In the genomic region with DNA sequence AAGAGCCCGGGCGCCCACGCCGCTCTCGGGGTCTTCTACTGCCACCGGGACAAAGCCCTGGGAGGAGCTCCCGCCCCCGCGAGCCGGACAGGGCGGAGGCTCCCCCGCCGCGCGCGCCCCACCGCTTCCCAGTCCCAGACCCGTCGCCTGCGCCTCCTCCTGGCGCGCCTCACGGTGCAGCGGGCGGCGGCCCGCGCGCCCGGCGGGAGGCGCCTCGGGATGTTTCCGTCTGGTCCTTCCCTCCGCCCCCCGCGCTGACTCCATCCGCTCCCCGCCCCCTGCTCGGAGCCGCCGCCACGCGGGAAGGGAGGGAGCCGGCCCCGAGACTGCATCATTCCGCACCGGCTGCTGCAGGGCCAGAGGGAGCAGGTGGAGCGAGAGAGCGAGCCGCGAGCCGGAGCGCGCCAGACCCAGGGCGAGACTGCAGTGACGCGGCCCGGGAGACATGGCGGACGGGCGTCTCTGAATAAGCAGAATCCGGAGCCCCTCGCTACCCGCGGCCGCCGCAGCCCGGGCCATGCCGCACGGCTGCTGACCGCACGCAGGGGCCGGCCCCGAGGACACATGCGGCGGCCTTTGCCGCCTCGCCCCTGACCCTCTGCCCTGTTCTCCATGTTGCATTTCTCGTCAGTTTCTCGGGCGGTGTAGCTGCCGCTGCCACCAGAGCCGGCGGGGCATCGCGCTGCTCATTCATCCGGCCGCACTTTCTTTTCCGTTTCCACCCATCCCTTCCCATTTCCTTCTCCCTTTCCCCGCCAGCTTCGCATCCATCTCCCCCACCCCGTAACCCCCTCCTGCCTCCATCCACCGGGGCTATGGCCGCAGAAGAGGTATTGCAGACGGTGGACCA, we compare ENCODE assay signal across 8 cellular contexts. TPM values are rescaled to one million over a fixed set of nuclear protein-coding genes. Genes with fewer than 3 reads are reported as not detected.
DNase-seq lines count a peak whose midpoint lies in the region; ATAC-seq and TF ChIP-seq lines count a peak whose summit lies in the region.

A gene (plus strand): TSS at position 331 of the 850 bp plus-strand sequence. CDS start 485 bp downstream, at position 816.

- peak; percentile 75 for ATAC-seq in GM19455 (IDR thresholded peaks at IDR 0.05; ENCODE audit: unreplicated experiment)

- peak within 1 kb of the TSS; percentile 97 for H3K27ac Mint-ChIP-seq in endodermal cell
- H3K27ac Mint-ChIP-seq in mesothelial cell of epicardium, result peak within 1 kb of the TSS; percentile 95

- no peaks in the 10 kb centered on the region for H3K9me3 ChIP-seq in endodermal cell (ENCODE audit: control insufficient read depth, low read length)

- H3K9me3 Mint-ChIP-seq in endodermal cell (no peaks in the 10 kb centered on the region), mesothelial cell of epicardium (no peaks in the 10 kb centered on the region)

- H3K4me1 ChIP-seq in endodermal cell (ENCODE audit: control insufficient read depth, insufficient read depth, low read length), result peaks cover 5% of the 10 kb centered on the region

- H3K36me3 ChIP-seq in endodermal cell (ENCODE audit: control insufficient read depth, insufficient read depth, low read length), result peaks cover 8% of the 10 kb centered on the region

- DNase-seq in COLO668 (lab: John Stamatoyannopoulos, UW; ENCODE audit: unreplicated experiment) (peak; percentile 90), HL-60 (ENCODE audit: low read depth in 1 of 2, low spot score in 1 of 2) (peak; percentile 65 to 77), NOMO-1 treated with dmso at 0.1 percent for 144 hours (lab: John Stamatoyannopoulos, UW; ENCODE audit: unreplicated experiment) (peak; percentile 66), endodermal cell (peak; percentile 95), mesothelial cell of epicardium (ENCODE audit: low spot score in 2 of 2, unreplicated experiment in 2 of 2) (peak; percentile 73 to 81)
- DNase-seq in activated CD8-positive, alpha-beta memory T cell treated with anti-CD3 and anti-CD28 coated beads, Interleukin-2, amount 50 U/mL, for 24 hours (ENCODE audit: extremely low read depth), result peak; percentile 56
- DNase-seq in stimulated activated CD8-positive, alpha-beta memory T cell treated with anti-CD3 and anti-CD28 coated beads, Interleukin-15, amount 100 ng/mL, for 48 hours (ENCODE audit: low read depth in 2 of 2), result peak; percentile 69 to 73

- peak within 1 kb of the TSS; percentile 53 for H3K27ac ChIP-seq in HL-60 (replicated peaks)
- H3K27ac ChIP-seq in endodermal cell (ENCODE audit: low read depth, low read length), result peak within 1 kb of the TSS; percentile 85

- no peak for TF ChIP-seq CTCF in HL-60 (IDR thresholded peaks at IDR 0.05; ENCODE audit: insufficient read depth, low read length)
- TF ChIP-seq CTCF in endodermal cell (conservative IDR thresholded peaks at IDR 0.05), result peak; percentile 80
- no peak for TF ChIP-seq CTCF in mesothelial cell of epicardium (IDR thresholded peaks at IDR 0.05; ENCODE audit: unreplicated experiment)

- WGBS in endodermal cell (ENCODE audit: insufficient coverage in 1 of 2, insufficient read length in 1 of 2), 2 experiments, result 0 to 1% methylated on average over 26 to 96 of the region's 96 CpGs

- peak within 1 kb of the TSS; percentile 55 for H3K9ac ChIP-seq in endodermal cell (ENCODE audit: extremely low read depth, low read length, poor library complexity, severe bottlenecking)

- H3K36me3 Mint-ChIP-seq in endodermal cell (ENCODE audit: low read depth), result peaks cover 2% of the 10 kb centered on the region
- no peaks in the 10 kb centered on the region for H3K36me3 Mint-ChIP-seq in mesothelial cell of epicardium

- H3K27me3 ChIP-seq in HL-60 (ENCODE audit: insufficient read depth, poor library complexity, severe bottlenecking), result no peaks in the 10 kb centered on the region
- H3K27me3 ChIP-seq in endodermal cell (ENCODE audit: control insufficient read depth, insufficient read depth, low read length, poor library complexity, severe bottlenecking), result no peaks in the 10 kb centered on the region

- no peaks in the 10 kb centered on the region for H3K27me3 Mint-ChIP-seq in endodermal cell (ENCODE audit: insufficient read depth)
- no peaks in the 10 kb centered on the region for H3K27me3 Mint-ChIP-seq in mesothelial cell of epicardium (ENCODE audit: low read depth)

- H3K4me3 Mint-ChIP-seq in endodermal cell (peak within 1 kb of the TSS; percentile 97), mesothelial cell of epicardium (peak within 1 kb of the TSS; percentile 87)

- H3K4me3 ChIP-seq in HL-60 (replicated peaks; ENCODE audit: insufficient read depth, low read length) (peak within 1 kb of the TSS; percentile 83), endodermal cell (ENCODE audit: low read length) (peak within 1 kb of the TSS; percentile 90)

- H3K4me1 Mint-ChIP-seq in endodermal cell, result peaks cover 32% of the 10 kb centered on the region
- peaks cover 28% of the 10 kb centered on the region for H3K4me1 Mint-ChIP-seq in mesothelial cell of epicardium

RNA-seq across cellular contexts. Expression of the gene that starts here (rescaled TPM):
- total RNA-seq in endodermal cell, result 100 to 1,000 TPM in 1 of 2 donors, 10 to 100 TPM in 1; 56.0 to 101 TPM
- 24.8 TPM for polyA plus RNA-seq in endodermal cell (2013, experiment 1 of 2)
- 21.9 TPM for polyA plus RNA-seq in endodermal cell (2013, experiment 2 of 2)
- 36.9 to 40.9 TPM (median 38.6 TPM) in 3 replicates for total RNA-seq in mesothelial cell of epicardium

Comparison
In these comparisons a context has a peak if more than half of its experiments do, and no peak if none do; other contexts are left out.
1. Peak in every context shown above with its lines: DNase-seq, ATAC-seq, H3K4me3 ChIP-seq and H3K27ac ChIP-seq.